In genomic region chr9:15927131-15927530, GRCh38 we compare ENCODE assay signal across 27 cellular contexts.
DNase-seq lines count a peak whose midpoint lies in the region; TF ChIP-seq lines count a peak whose summit lies in the region.
"Had no signal": no experiment of that assay in that cellular context is flagged by ENCODE, and none has a peak within 500 bp of the region (broad histone marks: within the 10 kb centered on the region; RNA-seq: fewer than 3 reads in every experiment).

No MANE protein-coding gene starts in this region.

- no peak overlapping the region for H3K27ac ChIP-seq in HEK293 (ENCODE audit: extremely low read depth, low read depth, low read length)
- H3K27ac ChIP-seq: coronary artery, parathyroid adenoma, right lobe of liver, thoracic aorta had no signal

- no peaks in the 10 kb centered on the region for H3K9me3 ChIP-seq in HEK293 (ENCODE audit: control insufficient read depth, insufficient read depth, low read depth, low read length)
- H3K9me3 ChIP-seq: mucosa of descending colon, right lobe of liver, thoracic aorta had no signal

- no peak for TF ChIP-seq CTCF in HEK293 (tag by site-specific recombination; IDR thresholded peaks at IDR 0.05)

- POLR2A ChIA-PET in HEK293 (lab: Yijun Ruan, JAX): no interaction called here

- CTCF ChIA-PET in HEK293 (lab: Yijun Ruan, JAX): interaction anchor here (0.6 to 1.8 kb wide), 2 partner anchors 206 to 1118 kb away, joined by 4 to 5 read pairs; no protein-coding TSS in a partner anchor

- H3K4me3 ChIP-seq in HEK293 (ENCODE audit: low read depth, low read length): no peak overlapping the region
- no peak overlapping the region for H3K4me3 ChIP-seq in skeletal muscle cell (ENCODE audit: low read depth, low read length)
- H3K4me3 ChIP-seq: coronary artery, mucosa of descending colon, right lobe of liver, thoracic aorta had no signal

- H3K36me3 ChIP-seq in HEK293 (ENCODE audit: control insufficient read depth in 2 of 2, insufficient read depth in 1 of 2, low read length in 2 of 2): no peaks in the 10 kb centered on the region
- H3K36me3 ChIP-seq: right lobe of liver, thoracic aorta had no signal

- DNase-seq in astrocyte of the hippocampus (ENCODE audit: low read depth, low spot score) (peak; percentile 10), fibroblast of the conjunctiva (ENCODE audit: low read depth) (peak; percentile 44), skeletal muscle cell (ENCODE audit: low read depth) (peak; percentile 22), NCI-H2107 (lab: John Stamatoyannopoulos, UW) (no peak), NCI-H1436 treated with DMSO at 0.1 percent for 48 hours (lab: John Stamatoyannopoulos, UW) (no peak), hepatic stellate cell (ENCODE audit: low spot score) (no peak)
- DNase-seq in stimulated activated CD4-positive, alpha-beta T cell treated with anti-CD3 and anti-CD28 coated beads, Interleukin-4, amount 100 ng/mL, for 1 hour: no peak
- DNase-seq: activated CD4-positive, alpha-beta memory T cell treated with anti-CD3 and anti-CD28 coated beads for 36 hours; activated CD8-positive, alpha-beta memory T cell treated with anti-CD3 and anti-CD28 coated beads, Interleukin-2, amount 50 U/mL, for 4 hours; activated naive CD4-positive, alpha-beta T cell treated with anti-CD3 and anti-CD28 coated beads for 36 hours; amniotic stem cell; effector memory CD8-positive, alpha-beta T cell; erythroblast; HFFc6; mucosa of descending colon; NCI-H1048; NCI-H2029; NCI-H226; NCI-H748 treated with DMSO at 0.1 percent for 48 hours; right lobe of liver; stimulated activated CD4-positive, alpha-beta T cell treated with anti-CD3 and anti-CD28 coated beads, Interleukin-15, amount 100 ng/mL, for 24 hours; stimulated activated naive CD4-positive, alpha-beta T cell treated with Interleukin-2 at 50 U/mL for 16 hours; T-helper 17 cell had no signal

- no peaks in the 10 kb centered on the region for H3K4me1 ChIP-seq in HEK293 (ENCODE audit: control insufficient read depth, insufficient read depth, low read length)
- H3K4me1 ChIP-seq: parathyroid adenoma, right lobe of liver had no signal

TF ChIP-seq in HEK293, 187 proteins besides CTCF, POLR2A, EP300 and RAD21:
- TF ChIP-seq ZNF626 (tag by site-specific recombination; IDR thresholded peaks at IDR 0.05) (no peak), ZFHX2 (tag by site-specific recombination; conservative IDR thresholded peaks at IDR 0.05) (peak; percentile 43)

Comparison
In these comparisons a context has a peak if more than half of its experiments do, and no peak if none do; other contexts are left out.
1. DNase-seq: peak in astrocyte of the hippocampus (single experiment), fibroblast of the conjunctiva (single experiment) and skeletal muscle cell (single experiment); none in NCI-H2107 (single experiment), stimulated activated CD4-positive, alpha-beta T cell treated with anti-CD3 and anti-CD28 coated beads, Interleukin-4, amount 100 ng/mL, for 1 hour (single experiment), NCI-H1436 treated with DMSO at 0.1 percent for 48 hours (single experiment) and hepatic stellate cell (single experiment).